In genomic region chr18:70288171-70288850, GRCh38 we compare ENCODE assay signal across 8 cellular contexts. TPM values are rescaled to one million over a fixed set of nuclear protein-coding genes. Genes with fewer than 3 reads are reported as not detected.
DNase-seq lines count a peak whose midpoint lies in the region; ATAC-seq and TF ChIP-seq lines count a peak whose summit lies in the region.

No MANE protein-coding gene starts in this region.

- no peaks in the 10 kb centered on the region for H3K9me3 ChIP-seq in cardiac muscle cell (ENCODE audit: low read depth)

- peaks cover 16% of the 10 kb centered on the region for H3K4me1 ChIP-seq in cardiac muscle cell (ENCODE audit: low read depth)

- no peaks in the 10 kb centered on the region for H3K36me3 Mint-ChIP-seq in activated T-cell treated with anti-CD3 and anti-CD28 coated beads, Interleukin-2, amount 50 U/mL, for 4 hours (ENCODE audit: insufficient read depth)

- no peaks in the 10 kb centered on the region for H3K27me3 ChIP-seq in cardiac muscle cell

- no peaks in the 10 kb centered on the region for H3K36me3 ChIP-seq in cardiac muscle cell

- H3K4me3 ChIP-seq in cardiac muscle cell = peak overlapping the region; percentile 99

- no peaks in the 10 kb centered on the region for H3K9me3 Mint-ChIP-seq in activated T-cell treated with anti-CD3 and anti-CD28 coated beads, Interleukin-2, amount 50 U/mL, for 4 hours

- peaks cover 50% of the 10 kb centered on the region for H3K27me3 Mint-ChIP-seq in activated T-cell treated with anti-CD3 and anti-CD28 coated beads, Interleukin-2, amount 50 U/mL, for 4 hours (ENCODE audit: low read depth)

- DNase-seq in COR-L47 (lab: John Stamatoyannopoulos, UW) = peak; percentile 38
- peak; percentile 34 for DNase-seq in GM19238 (ENCODE audit: insufficient read length, low spot score)
- no peak for DNase-seq in activated T-cell treated with anti-CD3 and anti-CD28 coated beads, Interleukin-2, amount 50 U/mL, for 4 hours
- DNase-seq in cardiac muscle cell (ENCODE audit: low read depth in 1 of 2, low spot score in 1 of 2) = peak in 1 of 2 donors; percentile 39
- peak; percentile 29 for DNase-seq in pons (ENCODE audit: low spot score)
- DNase-seq in NK-92 treated with Interleukin-12 subunit alpha and Interleukin-12 subunit beta, amount 100 ng/mL, for 24 hours (lab: John Stamatoyannopoulos, UW) = no peak
- DNase-seq in cerebellum (ENCODE audit: low spot score) = no peak

- H3K4me3 Mint-ChIP-seq in activated T-cell treated with anti-CD3 and anti-CD28 coated beads, Interleukin-2, amount 50 U/mL, for 4 hours = peak overlapping the region; percentile 33

- peak overlapping the region; percentile 16 for H3K27ac ChIP-seq in cardiac muscle cell

- peaks cover 6% of the 10 kb centered on the region for H3K4me1 Mint-ChIP-seq in activated T-cell treated with anti-CD3 and anti-CD28 coated beads, Interleukin-2, amount 50 U/mL, for 4 hours (ENCODE audit: low read depth)

- ATAC-seq in HG03175 (IDR thresholded peaks at IDR 0.05; ENCODE audit: unreplicated experiment) = peak; percentile 19
- ATAC-seq in activated T-cell treated with anti-CD3 and anti-CD28 coated beads, Interleukin-2, amount 50 U/mL, for 4 hours = peak; percentile 2 to 6

- no peak for TF ChIP-seq CTCF in cardiac muscle cell (IDR thresholded peaks at IDR 0.05; ENCODE audit: low read depth, low read length)

RNA-seq across cellular contexts. Expression of gene SOCS6, which starts 0.5 kb away (rescaled TPM):
- total RNA-seq in activated T-cell treated with anti-CD3 and anti-CD28 coated beads, Interleukin-2, amount 50 U/mL, for 4 hours = under 1 TPM; 0.63 to 0.81 (median 0.79) TPM
- 17.5 and 24.1 TPM in 2 replicates for total RNA-seq in cardiac muscle cell
- 11.0 and 17.5 TPM in 2 replicates for polyA plus RNA-seq in cardiac muscle cell
- 34.0 TPM for total RNA-seq in cerebellum

Comparison
In these comparisons a context has a peak if more than half of its experiments do, and no peak if none do; other contexts are left out.
1. DNase-seq: peak in COR-L47 (single experiment), GM19238 (single experiment) and pons (single experiment); none in activated T-cell treated with anti-CD3 and anti-CD28 coated beads, Interleukin-2, amount 50 U/mL, for 4 hours (single experiment), NK-92 treated with Interleukin-12 subunit alpha and Interleukin-12 subunit beta, amount 100 ng/mL, for 24 hours (single experiment) and cerebellum (single experiment).
2. RNA of gene SOCS6, which starts 0.5 kb away (total RNA-seq): 34.0 TPM in cerebellum (single experiment) and 17.5 to 24.1 TPM in cardiac muscle cell; 0.63 to 0.81 TPM in activated T-cell treated with anti-CD3 and anti-CD28 coated beads, Interleukin-2, amount 50 U/mL, for 4 hours; every median in the first group is over 10 times any median in the second.